ENCODE assay signal across 21 cellular contexts in genomic region chr4:66073961-66074360, GRCh38.
"Had no signal": no experiment of that assay in that cellular context is flagged by ENCODE, and none has a peak within 500 bp of the region (broad histone marks: within the 10 kb centered on the region; RNA-seq: fewer than 3 reads in every experiment).

No MANE protein-coding gene starts in this region.

- DNase-seq: dermis blood vessel endothelial cell; dorsolateral prefrontal cortex; effector CD4-positive, alpha-beta T cell; effector memory CD4-positive, alpha-beta T cell; esophagus squamous epithelium; foreskin fibroblast; foreskin melanocyte; gastrocnemius medialis; glutamatergic neuron; head of caudate nucleus; heart right ventricle; hippocampal formation; left cardiac atrium; left lung; left ventricle myocardium superior; lower lobe of right lung; mesenchymal stem cell; mucosa of descending colon; naive B cell had no signal

- H3K27me3 ChIP-seq: esophagus squamous epithelium, gastrocnemius medialis, heart right ventricle, left lung had no signal

- H3K9me3 ChIP-seq: esophagus squamous epithelium, gastrocnemius medialis, lower lobe of right lung had no signal

- H3K4me1 ChIP-seq: esophagus squamous epithelium, gastrocnemius medialis, heart right ventricle, left lung, lower lobe of right lung had no signal

- ATAC-seq: esophagus mucosa, gastrocnemius medialis, heart right ventricle, left cardiac atrium, left lung, left ventricle myocardium superior, lower lobe of right lung, mucosa of descending colon had no signal

- H3K4me3 ChIP-seq: coronary artery, dorsolateral prefrontal cortex, esophagus squamous epithelium, gastrocnemius medialis, heart right ventricle, left lung, lower lobe of right lung, mucosa of descending colon had no signal

- H3K27ac ChIP-seq: coronary artery, dorsolateral prefrontal cortex, esophagus squamous epithelium, gastrocnemius medialis, heart right ventricle, left lung, lower lobe of right lung had no signal

- H3K36me3 ChIP-seq: esophagus squamous epithelium, gastrocnemius medialis, heart right ventricle, left lung, lower lobe of right lung had no signal
